In the genomic region with DNA sequence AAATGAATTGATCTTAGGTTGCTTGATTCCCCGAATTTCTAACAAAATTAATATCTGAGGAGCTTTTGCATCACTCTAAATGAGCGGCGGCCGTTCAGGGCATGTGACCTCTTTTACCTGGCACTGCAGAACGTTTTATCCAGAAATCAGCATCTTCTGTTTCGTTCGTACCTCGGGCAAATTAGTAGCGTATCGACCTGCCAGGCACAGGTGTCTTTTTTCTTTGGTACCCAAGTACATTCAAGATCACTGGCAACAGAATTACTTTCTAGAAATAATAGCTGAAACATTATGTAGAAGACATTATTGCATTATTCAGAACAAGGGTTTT, we compare ENCODE assay signal across 8 cellular contexts. TPM values are rescaled to one million over a fixed set of nuclear protein-coding genes. Genes with fewer than 3 reads are reported as not detected.
DNase-seq lines count a peak whose midpoint lies in the region; ATAC-seq and TF ChIP-seq lines count a peak whose summit lies in the region.

No MANE protein-coding gene starts in this region.

- H3K9me3 ChIP-seq in MM.1S (replicated peaks; ENCODE audit: insufficient read depth, low read length) (no peaks in the 10 kb centered on the region), colonic mucosa (no peaks in the 10 kb centered on the region)

- peak overlapping the region; percentile 85 to 95 (median 92) for H3K27ac Mint-ChIP-seq in CD14-positive monocyte
- peak overlapping the region; percentile 20 to 57 (median 26) for H3K27ac Mint-ChIP-seq in nephron

- H3K4me3 Mint-ChIP-seq in CD14-positive monocyte (peak overlapping the region; percentile 92 to 93), nephron (peak overlapping the region; percentile 85 to 91 (median 89))

- TF ChIP-seq CTCF in CD14-positive monocyte (IDR thresholded peaks at IDR 0.05) (no peak), MM.1S (IDR thresholded peaks at IDR 0.05; ENCODE audit: low read length) (no peak), colonic mucosa (IDR thresholded peaks at IDR 0.05) (no peak), nephron (IDR thresholded peaks at IDR 0.05; ENCODE audit: unreplicated experiment in 3 of 3) (no peak), GM10266 (IDR thresholded peaks at IDR 0.05; ENCODE audit: control insufficient read depth, insufficient read depth, low read depth, missing control alignments) (no peak)

- ATAC-seq in HG02798 (IDR thresholded peaks at IDR 0.05; ENCODE audit: poor library complexity, unreplicated experiment) = no peak

- peak overlapping the region; percentile 81 for H2AFZ ChIP-seq in MM.1S (ENCODE audit: low read length)

- H3K4me3 ChIP-seq in MM.1S (ENCODE audit: low read length) (peak overlapping the region; percentile 86), colonic mucosa (peak overlapping the region; percentile 63)

- DNase-seq in CD14-positive monocyte (ENCODE audit: low spot score) (no peak), MM.1S (no peak), colonic mucosa (no peak), Ammon's horn (ENCODE audit: low spot score) (no peak), GM10266 (ENCODE audit: extremely low spot score) (no peak), germinal center (ENCODE audit: low spot score) (no peak)

- H3K4me1 ChIP-seq in MM.1S (ENCODE audit: low read length) = peaks cover 16% of the 10 kb centered on the region
- H3K4me1 ChIP-seq in colonic mucosa = no peaks in the 10 kb centered on the region

- peaks cover 71% of the 10 kb centered on the region for H3K4me1 Mint-ChIP-seq in CD14-positive monocyte
- H3K4me1 Mint-ChIP-seq in nephron = peaks cover 9% of the 10 kb centered on the region

- intact Hi-C loops in CD14-positive monocyte (cut with micrococcal nuclease) (loop anchor here (5.0 to 10.0 kb wide), 5 partner anchors 47 to 117 kb away; partner anchors contain the start of genes MSMO1 (in 2 of the 2) and TMEM192 (in 1 of the 2)), colonic mucosa (cut with DNase I) (loop anchor here (10.0 kb wide), 1 partner anchor 117 kb away; the partner anchor contains the start of gene MSMO1)

- peaks cover 6 to 12% of the 10 kb centered on the region in 2 donors for H3K36me3 Mint-ChIP-seq in CD14-positive monocyte
- H3K36me3 Mint-ChIP-seq in nephron (ENCODE audit: low read depth) = no peaks in the 10 kb centered on the region

- peaks cover 5% of the 10 kb centered on the region for H3F3A ChIP-seq in MM.1S (ENCODE audit: insufficient read depth, low read length)

- peaks cover 0 to 6% (median 0%) of the 10 kb centered on the region in 3 donors for H3K27me3 Mint-ChIP-seq in CD14-positive monocyte (ENCODE audit: low read depth in 3 of 3)
- peaks cover 32% of the 10 kb centered on the region for H3K27me3 Mint-ChIP-seq in nephron (ENCODE audit: low read depth)

- H3K9me3 Mint-ChIP-seq in CD14-positive monocyte (no peaks in the 10 kb centered on the region), nephron (no peaks in the 10 kb centered on the region)

- H3K36me3 ChIP-seq in MM.1S (replicated peaks; ENCODE audit: insufficient read depth, low read length) = no peaks in the 10 kb centered on the region
- no peaks in the 10 kb centered on the region for H3K36me3 ChIP-seq in colonic mucosa

- H3K27ac ChIP-seq in MM.1S (ENCODE audit: low read length) (no peak overlapping the region), colonic mucosa (no peak overlapping the region)

- H4K20me1 ChIP-seq in MM.1S (ENCODE audit: insufficient read depth, low read length) = no peaks in the 10 kb centered on the region

- peak overlapping the region; percentile 56; the same call in 1 of the 2 replicates for H3K9ac ChIP-seq in MM.1S (ENCODE audit: low read length)
- H3K9ac ChIP-seq in colonic mucosa (ENCODE audit: low read depth in 2 of 2, low read length in 2 of 2) = peak overlapping the region; percentile 72 to 92

- peak overlapping the region; percentile 84 for H3K4me2 ChIP-seq in MM.1S (ENCODE audit: low read depth, low read length)

- H3K27me3 ChIP-seq in MM.1S (replicated peaks; ENCODE audit: insufficient read depth, low read length) (no peaks in the 10 kb centered on the region), colonic mucosa (no peaks in the 10 kb centered on the region)

- H3K79me2 ChIP-seq in MM.1S (ENCODE audit: low read length) = peaks cover 49% of the 10 kb centered on the region

- no peaks in the 10 kb centered on the region for H3K9me2 ChIP-seq in MM.1S (replicated peaks; ENCODE audit: insufficient read depth, low read length)

RNA-seq across cellular contexts. Expression of gene KLHL2, which starts 0.9 kb away (rescaled TPM):
- polyA plus RNA-seq in CD14-positive monocyte = 10 to 100 TPM in 1 of 2 donors, 1 to 10 TPM in 1; 6.9 to 11.1 TPM
- total RNA-seq in colonic mucosa = 10 to 100 TPM in 1 of 2 donors, 1 to 10 TPM in 1; 8.6 to 11.1 TPM
